Comparison of ENCODE assay signal across 19 cellular contexts in the genomic region with DNA sequence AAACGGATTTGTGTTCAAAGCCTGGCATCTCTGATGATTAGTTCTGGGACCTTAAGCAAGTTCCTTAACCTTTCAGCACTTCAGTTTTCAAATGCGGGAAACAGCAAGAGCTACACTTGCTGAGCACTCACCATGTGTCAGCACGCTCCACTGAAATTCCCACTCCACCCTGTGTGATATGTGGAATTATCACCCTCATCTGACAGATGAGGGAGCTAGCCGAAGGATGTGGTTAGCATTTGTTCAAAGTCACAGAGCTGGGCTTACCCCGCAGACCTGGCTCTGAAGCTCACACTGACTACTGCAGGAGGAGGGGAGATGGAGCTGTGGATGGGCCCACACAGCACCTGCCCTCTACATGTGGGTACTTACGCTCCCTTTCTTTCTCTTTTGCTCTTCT. TPM values are rescaled to one million over a fixed set of nuclear protein-coding genes. Genes with fewer than 3 reads are reported as not detected.
A peak's percentile ranks its signal among the peaks of the same experiment; 100 is the strongest.
DNase-seq lines count a peak whose midpoint lies in the region; ATAC-seq lines count a peak whose summit lies in the region.
"Had no signal": no experiment of that assay in that cellular context is flagged by ENCODE, and none has a peak within 500 bp of the region (broad histone marks: within the 10 kb centered on the region; RNA-seq: fewer than 3 reads in every experiment).

No MANE protein-coding gene starts in this region.

- H3K27me3 Mint-ChIP-seq in CD8-positive, alpha-beta memory T cell, result no peaks in the 10 kb centered on the region
- H3K27me3 Mint-ChIP-seq in T-cell, result no peaks in the 10 kb centered on the region
- H3K27me3 Mint-ChIP-seq in naive thymus-derived CD8-positive, alpha-beta T cell, result peaks cover 0 to 7% (median 0%) of the 10 kb centered on the region in 5 donors
- H3K27me3 Mint-ChIP-seq: activated B cell treated with CpG ODN at 0.5 μM for 24 hours had no signal

- H3K4me3 ChIP-seq in CD8-positive, alpha-beta memory T cell (ENCODE audit: low read length), result no peak overlapping the region
- H3K4me3 ChIP-seq: adrenal gland, skin epidermis, testis had no signal

- ATAC-seq in T-cell (replicated peaks in 1 of 4) (peak; percentile 48 to 74 (median 69)), left lobe of liver (no peak), GM21619 (IDR thresholded peaks at IDR 0.05; ENCODE audit: unreplicated experiment) (no peak)
- ATAC-seq in naive thymus-derived CD8-positive, alpha-beta T cell, result peak; percentile 46 to 80
- ATAC-seq: SK-N-SH treated with all-trans-retinoic acid at 6 μM for 48 hours had no signal

- peak in 4 of 5 donors; percentile 12 to 48 (median 37) for DNase-seq in CD8-positive, alpha-beta memory T cell
- DNase-seq in T-cell (peak in 29 of 34 experiments; percentile 8 to 52 (median 23)), anterior cingulate cortex (lab: John Stamatoyannopoulos, UW) (no peak), left lobe of liver (ENCODE audit: low spot score) (no peak)
- peak; percentile 27 for DNase-seq in activated naive CD4-positive, alpha-beta T cell treated with Interleukin-2 at 50 U/mL for 16 hours
- DNase-seq in naive thymus-derived CD8-positive, alpha-beta T cell, result peak in 4 of 10 donors; percentile 7 to 30 (median 27)
- DNase-seq: activated B cell treated with CpG ODN at 0.5 μM for 24 hours, adrenal gland, glutamatergic neuron, Karpas-422, NCI-H524, testis had no signal

- peak overlapping the region; percentile 12 to 97 (median 92) for H3K27ac Mint-ChIP-seq in CD8-positive, alpha-beta memory T cell
- H3K27ac Mint-ChIP-seq in T-cell, result peak overlapping the region; percentile 47 to 56
- peak overlapping the region in 2 of 10 donors; percentile 12 to 17 for H3K27ac Mint-ChIP-seq in naive thymus-derived CD8-positive, alpha-beta T cell
- H3K27ac Mint-ChIP-seq: activated B cell treated with CpG ODN at 0.5 μM for 24 hours, mesothelial cell of epicardium had no signal

- H3K4me1 Mint-ChIP-seq in CD8-positive, alpha-beta memory T cell, result peaks cover 74 to 80% (median 77%) of the 10 kb centered on the region in 3 donors
- H3K4me1 Mint-ChIP-seq in T-cell, result peaks cover 69 to 80% (median 71%) of the 10 kb centered on the region in 3 donors
- peaks cover 9 to 70% (median 42%) of the 10 kb centered on the region in 4 donors for H3K4me1 Mint-ChIP-seq in naive thymus-derived CD8-positive, alpha-beta T cell

- no peaks in the 10 kb centered on the region for H3K9me3 ChIP-seq in CD8-positive, alpha-beta memory T cell (ENCODE audit: low read length)
- H3K9me3 ChIP-seq: adrenal gland, testis had no signal

- no peak overlapping the region for H3K27ac ChIP-seq in CD8-positive, alpha-beta memory T cell (ENCODE audit: low read depth, low read length)
- H3K27ac ChIP-seq: adrenal gland, HL-60, testis had no signal

- peak overlapping the region; percentile 53 to 74 (median 71) for H3K4me3 Mint-ChIP-seq in CD8-positive, alpha-beta memory T cell
- H3K4me3 Mint-ChIP-seq in T-cell, result peak overlapping the region in 2 of 3 donors; percentile 35 to 55
- peak overlapping the region in 8 of 10 donors; percentile 14 to 67 (median 48) for H3K4me3 Mint-ChIP-seq in naive thymus-derived CD8-positive, alpha-beta T cell
- H3K4me3 Mint-ChIP-seq: activated B cell treated with CpG ODN at 0.5 μM for 24 hours, mesothelial cell of epicardium had no signal

- H3K27me3 ChIP-seq in CD8-positive, alpha-beta memory T cell (ENCODE audit: insufficient read depth, low read length, poor library complexity, severe bottlenecking), result no peaks in the 10 kb centered on the region
- H3K27me3 ChIP-seq: adrenal gland, testis had no signal

- POLR2A ChIA-PET in CD8-positive, alpha-beta memory T cell (lab: Charles Lee), result no interaction called here
- POLR2A ChIA-PET in T-cell (lab: Charles Lee), result interaction anchor here in 1 of 2 donors (0.8 kb wide), 1 partner anchor 72 kb away, joined by 7 read pairs; no protein-coding TSS in a partner anchor
- POLR2A ChIA-PET in naive thymus-derived CD8-positive, alpha-beta T cell (lab: Charles Lee), result no interaction called here

- peaks cover 0 to 4% (median 1%) of the 10 kb centered on the region in 3 donors for H3K36me3 Mint-ChIP-seq in CD8-positive, alpha-beta memory T cell
- H3K36me3 Mint-ChIP-seq in T-cell, result no peaks in the 10 kb centered on the region
- no peaks in the 10 kb centered on the region for H3K36me3 Mint-ChIP-seq in naive thymus-derived CD8-positive, alpha-beta T cell
- H3K36me3 Mint-ChIP-seq: mesothelial cell of epicardium had no signal

- H3K9me3 Mint-ChIP-seq in CD8-positive, alpha-beta memory T cell, result no peaks in the 10 kb centered on the region
- H3K9me3 Mint-ChIP-seq in T-cell, result no peaks in the 10 kb centered on the region
- H3K9me3 Mint-ChIP-seq in naive thymus-derived CD8-positive, alpha-beta T cell, result no peaks in the 10 kb centered on the region
- H3K9me3 Mint-ChIP-seq: activated B cell treated with CpG ODN at 0.5 μM for 24 hours, mesothelial cell of epicardium had no signal

- peaks cover 47% of the 10 kb centered on the region for H3K4me1 ChIP-seq in CD8-positive, alpha-beta memory T cell (ENCODE audit: insufficient read depth, low read length)
- H3K4me1 ChIP-seq: testis had no signal

- CTCF ChIA-PET in CD8-positive, alpha-beta memory T cell (lab: Charles Lee), result interaction anchor here (1.2 kb wide), 1 partner anchor 10 kb away, joined by 5 read pairs; no protein-coding TSS in a partner anchor
- CTCF ChIA-PET in T-cell (lab: Charles Lee), result interaction anchor here in 1 of 2 donors (0.6 to 1.7 kb wide), 4 partner anchors 8 to 174 kb away, joined by 3 to 11 read pairs (median 4); no protein-coding TSS in a partner anchor

- no peaks in the 10 kb centered on the region for H3K36me3 ChIP-seq in CD8-positive, alpha-beta memory T cell (ENCODE audit: insufficient read depth, low read length)
- H3K36me3 ChIP-seq: adrenal gland had no signal

RNA-seq across cellular contexts. Expression of a gene that starts 29.1 kb away (rescaled TPM):
- total RNA-seq in CD8-positive, alpha-beta memory T cell, result 10 to 100 TPM; 32.8 to 35.1 TPM
- polyA plus RNA-seq in CD8-positive, alpha-beta memory T cell, result 6.8 TPM
- total RNA-seq in T-cell, result 1 to 10 TPM; 1.3 to 3.5 (median 2.9) TPM
- not detected for total RNA-seq in naive thymus-derived CD8-positive, alpha-beta T cell
- polyA plus RNA-seq in naive thymus-derived CD8-positive, alpha-beta T cell, result under 1 TPM; 0.11 to 0.52 (median 0.11) TPM
- 0.43 TPM for total RNA-seq in left lobe of liver
- total RNA-seq: osteoblast had no signal
- polyA plus RNA-seq: BJ had no signal

Comparison
In these comparisons a context has a peak if more than half of its experiments do, and no peak if none do; other contexts are left out.
1. DNase-seq: peak in CD8-positive, alpha-beta memory T cell (4 of 5), T-cell (29 of 34) and activated naive CD4-positive, alpha-beta T cell treated with Interleukin-2 at 50 U/mL for 16 hours (single experiment); none in anterior cingulate cortex (0 of 58) and left lobe of liver (single experiment).
2. ATAC-seq: peak in T-cell (4 of 4) and naive thymus-derived CD8-positive, alpha-beta T cell (2 of 2); none in left lobe of liver (single experiment) and GM21619 (single experiment).
3. RNA of a gene that starts 29.1 kb away (total RNA-seq): 32.8 to 35.1 TPM in CD8-positive, alpha-beta memory T cell; 1.3 to 3.5 TPM in T-cell, 0.43 TPM in left lobe of liver (single experiment) and not detected in naive thymus-derived CD8-positive, alpha-beta T cell; every median in the first group is over 4 times any median in the second.
4. Peak in every context shown above with its lines, with median percentiles within 50 percentile points of each other: H3K4me3 Mint-ChIP-seq.